In genomic region chr19:11530432-11530831, GRCh38 we compare ENCODE assay signal across 1 cellular context.
A peak's percentile ranks its signal among the peaks of the same experiment; 100 is the strongest.
TF ChIP-seq lines count a peak whose summit lies in the region.

No MANE protein-coding gene starts in this region.

TF ChIP-seq in HepG2, 621 proteins besides CTCF, POLR2A, EP300 and RAD21 (continued from another document and continues in another):
- TF ChIP-seq TIGD3 (CRISPR knock-in tag; IDR thresholded peaks at IDR 0.05; ENCODE audit: borderline replicate concordance), result no peak
- TF ChIP-seq NFYB (CRISPR knock-in tag; IDR thresholded peaks at IDR 0.05), result peak; percentile 90
- TF ChIP-seq ZFP62 (CRISPR knock-in tag; IDR thresholded peaks at IDR 0.05), result no peak
- TF ChIP-seq FOXK1 (CRISPR knock-in tag; IDR thresholded peaks at IDR 0.05; ENCODE audit: borderline replicate concordance, low read depth), result peak; percentile 76; the same call in 1 of the 2 replicates
- TF ChIP-seq MIER2 (CRISPR knock-in tag; IDR thresholded peaks at IDR 0.05), result peak; percentile 68; the same call in 1 of the 2 replicates
- TF ChIP-seq ZNF24 (IDR thresholded peaks at IDR 0.05), result no peak
- no peak for TF ChIP-seq E2F2 (CRISPR knock-in tag; IDR thresholded peaks at IDR 0.05; ENCODE audit: borderline replicate concordance)
- TF ChIP-seq AGO2 (optimal IDR thresholded peaks at IDR 0.05; ENCODE audit: low read depth, low read length), result no peak
- TF ChIP-seq CSRNP2 (CRISPR knock-in tag; conservative IDR thresholded peaks at IDR 0.05; ENCODE audit: low read depth), result no peak
- TF ChIP-seq ZNF772 (CRISPR knock-in tag; IDR thresholded peaks at IDR 0.05), result peak; percentile 28; the same call in 1 of the 2 replicates
- no peak for TF ChIP-seq CEBPZ (IDR thresholded peaks at IDR 0.05; ENCODE audit: low read length)
- 0 out of 2 replicates have a peak, but pooled peaks have one; percentile 43 for TF ChIP-seq MYPOP (CRISPR knock-in tag; IDR thresholded peaks at IDR 0.05)
- TF ChIP-seq AKAP8 (CRISPR knock-in tag; IDR thresholded peaks at IDR 0.05), result no peak
- TF ChIP-seq POGZ (CRISPR knock-in tag; IDR thresholded peaks at IDR 0.05), result 0 out of 2 replicates have a peak, but pooled peaks have one; percentile 36
- TF ChIP-seq ZNF574 (CRISPR knock-in tag; IDR thresholded peaks at IDR 0.05), result peak; percentile 89
- no peak for TF ChIP-seq REL (CRISPR knock-in tag; conservative IDR thresholded peaks at IDR 0.05)
- TF ChIP-seq HDAC1 (CRISPR knock-in tag; IDR thresholded peaks at IDR 0.05), result peak; percentile 86
- TF ChIP-seq HMGXB3 (CRISPR knock-in tag; IDR thresholded peaks at IDR 0.05; ENCODE audit: borderline replicate concordance), result peak; percentile 87; the same call in 1 of the 2 replicates
- TF ChIP-seq SIN3B (IDR thresholded peaks at IDR 0.05; ENCODE audit: low read length), result peak; percentile 36; the same call in 1 of the 2 replicates
- peak; percentile 53; the same call in 1 of the 2 replicates for TF ChIP-seq ZNF331 (CRISPR knock-in tag; IDR thresholded peaks at IDR 0.05)
- TF ChIP-seq ZFX (CRISPR knock-in tag; IDR thresholded peaks at IDR 0.05; ENCODE audit: low read depth), result peak; percentile 19; the same call in 1 of the 2 replicates
- 0 out of 2 replicates have a peak, but pooled peaks have one; percentile 44 for TF ChIP-seq SALL2 (CRISPR knock-in tag; IDR thresholded peaks at IDR 0.05)
- TF ChIP-seq ZSCAN9 (CRISPR knock-in tag; IDR thresholded peaks at IDR 0.05; ENCODE audit: borderline replicate concordance), result peak; percentile 40; the same call in 1 of the 2 replicates
- TF ChIP-seq ZNF503 (CRISPR knock-in tag; IDR thresholded peaks at IDR 0.05), result no peak
- 0 out of 2 replicates have a peak, but pooled peaks have one; percentile 43 for TF ChIP-seq ZBTB25 (CRISPR knock-in tag; IDR thresholded peaks at IDR 0.05)
- TF ChIP-seq ZBTB38 (CRISPR knock-in tag; IDR thresholded peaks at IDR 0.05), result peak; percentile 47; the same call in 1 of the 2 replicates
- no peak for TF ChIP-seq ZBTB46 (CRISPR knock-in tag; IDR thresholded peaks at IDR 0.05; ENCODE audit: borderline replicate concordance)
- no peak for TF ChIP-seq SCMH1 (CRISPR knock-in tag; IDR thresholded peaks at IDR 0.05; ENCODE audit: borderline replicate concordance)
- TF ChIP-seq SPEN (CRISPR knock-in tag; IDR thresholded peaks at IDR 0.05; ENCODE audit: low read depth), result 0 out of 2 replicates have a peak, but pooled peaks have one; percentile 36
- peak; percentile 41; the same call in 1 of the 2 replicates for TF ChIP-seq CBFB (CRISPR knock-in tag; IDR thresholded peaks at IDR 0.05)
- TF ChIP-seq ZNF557 (CRISPR knock-in tag; IDR thresholded peaks at IDR 0.05), result 0 out of 2 replicates have a peak, but pooled peaks have one; percentile 86
- TF ChIP-seq SALL1 (CRISPR knock-in tag; IDR thresholded peaks at IDR 0.05), result peak; percentile 77
- TF ChIP-seq NFYC (CRISPR knock-in tag; IDR thresholded peaks at IDR 0.05), result peak; percentile 94
- 0 out of 2 replicates have a peak, but pooled peaks have one; percentile 19 for TF ChIP-seq PHF21A (CRISPR knock-in tag; IDR thresholded peaks at IDR 0.05)
- peak; percentile 53 for TF ChIP-seq GABPB1 (CRISPR knock-in tag; IDR thresholded peaks at IDR 0.05)
- peak; percentile 32; the same call in 1 of the 2 replicates for TF ChIP-seq RARA (CRISPR knock-in tag; IDR thresholded peaks at IDR 0.05)
